20 cellular contexts compared by ENCODE assay signal in the genomic region with DNA sequence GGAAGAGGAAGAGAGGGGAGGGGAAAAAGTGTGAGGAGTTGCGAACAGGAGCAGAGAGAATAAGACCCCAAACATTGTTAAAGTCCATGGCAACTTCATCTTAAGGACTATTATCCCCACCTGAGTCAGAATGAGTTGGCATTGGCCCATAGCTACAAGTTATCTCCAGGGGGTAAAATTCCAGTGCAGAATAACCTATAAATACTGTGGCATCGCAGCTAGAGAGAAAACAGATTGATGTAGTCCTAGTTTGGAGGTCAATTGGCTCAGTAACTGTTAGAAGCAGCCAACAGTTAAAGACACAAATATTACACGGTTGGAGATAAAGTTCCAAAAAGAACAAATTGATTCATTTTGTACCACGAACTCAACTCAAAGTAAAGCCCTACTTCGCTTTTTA.
DNase-seq lines count a peak whose midpoint lies in the region; FAIRE-seq and TF ChIP-seq lines count a peak whose summit lies in the region.
"Had no signal": no experiment of that assay in that cellular context is flagged by ENCODE, and none has a peak within 500 bp of the region (broad histone marks: within the 10 kb centered on the region; RNA-seq: fewer than 3 reads in every experiment).

No MANE protein-coding gene starts in this region.

- DNase-seq in H54 (ENCODE audit: insufficient read length, low spot score), result peak; percentile 6
- peak; percentile 40 for DNase-seq in T1000 (lab: John Stamatoyannopoulos, UW)
- DNase-seq in fibroblast of pulmonary artery (ENCODE audit: low read depth), result peak; percentile 17
- peak; percentile 16 for DNase-seq in pons (ENCODE audit: low spot score)
- no peak for DNase-seq in NCI-H2029 treated with DMSO at 0.1 percent for 48 hours (lab: John Stamatoyannopoulos, UW)
- no peak for DNase-seq in HUDEP-2 (lab: John Stamatoyannopoulos, UW; ENCODE audit: unreplicated experiment in 76 of 76)
- no peak for DNase-seq in middle frontal gyrus (ENCODE audit: extremely low spot score, low spot score)
- no peak for DNase-seq in epidermal melanocyte (ENCODE audit: insufficient read length, low spot score)
- DNase-seq: amygdala; colonic mucosa; glutamatergic neuron; NCI-H1048; NCI-H2107; NCI-H748 treated with DMSO at 0.1 percent for 48 hours; PC-9; stimulated activated naive CD8-positive, alpha-beta T cell treated with anti-CD3 and anti-CD28 coated beads, Interleukin-15, Interleukin-2, amounts not matched to agents 100 U/mL and 50 U/mL, for 24 hours; T-helper 1 cell; upper lobe of left lung had no signal

- H3K4me3 ChIP-seq in fibroblast of pulmonary artery (replicated peaks; ENCODE audit: low read depth, low read length), result no peak overlapping the region
- H3K4me3 ChIP-seq: BLaER1, colonic mucosa, PC-9, upper lobe of left lung had no signal

- TF ChIP-seq POLR2A in H54 (IDR thresholded peaks at IDR 0.05; ENCODE audit: low read depth, low read length), result no peak

- no peak for TF ChIP-seq CTCF in fibroblast of pulmonary artery (IDR thresholded peaks at IDR 0.05; ENCODE audit: low read length, missing control alignments)

- no peak for FAIRE-seq in H54 (lab: Jason Lieb, UNC)
- FAIRE-seq: endothelial cell of umbilical vein had no signal

Comparison
In these comparisons a context has a peak if more than half of its experiments do, and no peak if none do; other contexts are left out.
1. DNase-seq: peak in H54 (single experiment), T1000 (single experiment), fibroblast of pulmonary artery (single experiment) and pons (single experiment); none in NCI-H2029 treated with DMSO at 0.1 percent for 48 hours (single experiment), HUDEP-2 (0 of 76), middle frontal gyrus (single experiment) and epidermal melanocyte (single experiment).